In genomic region chr12:89768586-89769482, GRCh38 we compare ENCODE assay signal across 10 cellular contexts.
A peak's percentile ranks its signal among the peaks of the same experiment; 100 is the strongest.
DNase-seq lines count a peak whose midpoint lies in the region; ATAC-seq, FAIRE-seq and TF ChIP-seq lines count a peak whose summit lies in the region.
"Had no signal": no experiment of that assay in that cellular context is flagged by ENCODE, and none has a peak within 500 bp of the region (broad histone marks: within the 10 kb centered on the region; RNA-seq: fewer than 3 reads in every experiment).

No MANE protein-coding gene starts in this region.

- no peak for TF ChIP-seq CTCF in A549 (IDR thresholded peaks at IDR 0.05)

- peaks cover 18% of the 10 kb centered on the region for H3K4me1 ChIP-seq in A549
- H3K4me1 ChIP-seq: upper lobe of left lung had no signal

- peaks cover 7% of the 10 kb centered on the region; the same call in 2 of the 3 replicates for H3K9me3 ChIP-seq in A549
- H3K9me3 ChIP-seq: upper lobe of left lung had no signal

- peak overlapping the region; percentile 19 to 48 for H3K27ac Mint-ChIP-seq in T-cell

- peak; percentile 60 to 75; a peak in 2 of 5 replicates for TF ChIP-seq EP300 in A549 (IDR thresholded peaks at IDR 0.05)

- peak overlapping the region; percentile 27; the same call in 1 of the 3 replicates for H3K4me2 ChIP-seq in A549

- TF ChIP-seq RAD21 in A549 (conservative IDR thresholded peaks at IDR 0.05 in 1 of 2, IDR thresholded peaks at IDR 0.05 in 1 of 2) = 0 out of 5 replicates have a peak, but pooled peaks of 1 of the 2 experiments have one; percentile 34

- H3K4me1 Mint-ChIP-seq in T-cell = peaks cover 19 to 58% (median 34%) of the 10 kb centered on the region in 3 donors
- H3K4me1 Mint-ChIP-seq: neural crest cell had no signal

- ATAC-seq in A549 = peak; percentile 88 to 96
- ATAC-seq in T-cell (replicated peaks in 1 of 4) = no peak
- no peak for ATAC-seq in GM18502 (IDR thresholded peaks at IDR 0.05; ENCODE audit: poor library complexity, unreplicated experiment)
- no peak for ATAC-seq in HG02973 (IDR thresholded peaks at IDR 0.05; ENCODE audit: unreplicated experiment)

- CTCF ChIA-PET in A549 (lab: Yijun Ruan, JAX) (interaction anchor here (0.6 to 1.2 kb wide), 2 partner anchors 59 to 224 kb away, joined by 3 to 5 read pairs; no protein-coding TSS in a partner anchor), T-cell (lab: Charles Lee) (interaction anchor here in 1 of 2 donors (0.5 kb wide), 1 partner anchor 174 kb away, joined by 4 read pairs; no protein-coding TSS in a partner anchor)

- DNase-seq in A549 (ENCODE audit: low read depth in 1 of 2, low spot score in 1 of 2) = peak; percentile 18 to 78
- peak; percentile 90 for DNase-seq in H4 (ENCODE audit: low spot score)
- DNase-seq in T-cell = peak in 1 of 34 experiments; percentile 18
- peak; percentile 54 for DNase-seq in hepatic stellate cell (ENCODE audit: low spot score)
- no peak for DNase-seq in inferior parietal cortex (ENCODE audit: extremely low spot score)
- no peak for DNase-seq in NCI-H2029 (lab: John Stamatoyannopoulos, UW)

- peak overlapping the region; percentile 42 to 79 for H3K27ac ChIP-seq in A549
- H3K27ac ChIP-seq: upper lobe of left lung had no signal

- peaks cover 5 to 10% (median 5%) of the 10 kb centered on the region in 3 donors for H3K9me3 Mint-ChIP-seq in T-cell
- H3K9me3 Mint-ChIP-seq: neural crest cell had no signal

- H3K4me3 Mint-ChIP-seq in T-cell = no peak overlapping the region
- H3K4me3 Mint-ChIP-seq: neural crest cell had no signal

- no peak overlapping the region for H3K4me3 ChIP-seq in A549
- H3K4me3 ChIP-seq: upper lobe of left lung had no signal

- no peaks in the 10 kb centered on the region for H3K27me3 Mint-ChIP-seq in T-cell

- TF ChIP-seq POLR2A in A549 (IDR thresholded peaks at IDR 0.05; ENCODE audit: low read length) = no peak

- 19% methylated on average over 3 of the region's 3 CpGs for WGBS in A549 (ENCODE audit: missing lambda C conversion rate)

- POLR2A ChIA-PET in A549 (lab: Yijun Ruan, JAX) = interaction anchor here (0.8 to 1.0 kb wide), 2 partner anchors 12 to 164 kb away, joined by 3 read pairs; no protein-coding TSS in a partner anchor
- POLR2A ChIA-PET in T-cell (lab: Charles Lee) = no interaction called here

- H3K36me3 Mint-ChIP-seq in T-cell = peaks cover 5% of the 10 kb centered on the region

- no peak for FAIRE-seq in A549 (lab: Jason Lieb, UNC)

TF ChIP-seq in A549, 52 proteins besides CTCF, POLR2A, EP300 and RAD21 (continues in another document):
- no peak for TF ChIP-seq SREBF2 (IDR thresholded peaks at IDR 0.05)
- no peak for TF ChIP-seq NFE2L2 (conservative IDR thresholded peaks at IDR 0.05; ENCODE audit: low read length)
- no peak for TF ChIP-seq HMGXB4 (CRISPR knock-in tag; IDR thresholded peaks at IDR 0.05; ENCODE audit: borderline replicate concordance)
- TF ChIP-seq CHD2 (IDR thresholded peaks at IDR 0.05; ENCODE audit: low read length, partially characterized antibody) = no peak
- peak; percentile 59; the same call in 1 of the 2 replicates for TF ChIP-seq HES2 (IDR thresholded peaks at IDR 0.05)
- TF ChIP-seq ESRRA (IDR thresholded peaks at IDR 0.05; ENCODE audit: borderline replicate concordance, low read length) = no peak
- TF ChIP-seq GATA3 (IDR thresholded peaks at IDR 0.05; ENCODE audit: borderline replicate concordance) = peak; percentile 84
- no peak for TF ChIP-seq ZNF302 (CRISPR knock-in tag; IDR thresholded peaks at IDR 0.05)
- TF ChIP-seq KDM5A (IDR thresholded peaks at IDR 0.05) = no peak
- TF ChIP-seq FOSB (CRISPR knock-in tag; IDR thresholded peaks at IDR 0.05) = no peak
- no peak for TF ChIP-seq ATOH8 (CRISPR knock-in tag; IDR thresholded peaks at IDR 0.05; ENCODE audit: low read depth)
- TF ChIP-seq ZSCAN20 (CRISPR knock-in tag; IDR thresholded peaks at IDR 0.05) = no peak
- TF ChIP-seq ZFP36 (IDR thresholded peaks at IDR 0.05; ENCODE audit: borderline replicate concordance, partially characterized antibody) = no peak
- no peak for TF ChIP-seq TFCP2L1 (CRISPR knock-in tag; IDR thresholded peaks at IDR 0.05)
- TF ChIP-seq, protein P1, sequence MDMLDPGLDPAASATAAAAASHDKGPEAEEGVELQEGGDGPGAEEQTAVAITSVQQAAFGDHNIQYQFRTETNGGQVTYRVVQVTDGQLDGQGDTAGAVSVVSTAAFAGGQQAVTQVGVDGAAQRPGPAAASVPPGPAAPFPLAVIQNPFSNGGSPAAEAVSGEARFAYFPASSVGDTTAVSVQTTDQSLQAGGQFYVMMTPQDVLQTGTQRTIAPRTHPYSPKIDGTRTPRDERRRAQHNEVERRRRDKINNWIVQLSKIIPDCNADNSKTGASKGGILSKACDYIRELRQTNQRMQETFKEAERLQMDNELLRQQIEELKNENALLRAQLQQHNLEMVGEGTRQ (IDR thresholded peaks at IDR 0.05) = no peak
- TF ChIP-seq MAZ (IDR thresholded peaks at IDR 0.05; ENCODE audit: borderline replicate concordance, low read depth, low read length) = no peak
- no peak for TF ChIP-seq CHD4 (IDR thresholded peaks at IDR 0.05; ENCODE audit: borderline replicate concordance)
- TF ChIP-seq JUN (IDR thresholded peaks at IDR 0.05) = peak in 1 of 2 experiments; percentile 62; a peak in 3 of 5 replicates
- peak; percentile 96 for TF ChIP-seq JUNB (IDR thresholded peaks at IDR 0.05)
- TF ChIP-seq CBX2 (IDR thresholded peaks at IDR 0.05; ENCODE audit: borderline replicate concordance, low read depth) = no peak
- TF ChIP-seq MAX (IDR thresholded peaks at IDR 0.05) = no peak
- no peak for TF ChIP-seq RARB (CRISPR knock-in tag; IDR thresholded peaks at IDR 0.05)
- peak; percentile 38; the same call in 2 of the 3 replicates for TF ChIP-seq SMC3 (IDR thresholded peaks at IDR 0.05)
- no peak for TF ChIP-seq KDM1A (IDR thresholded peaks at IDR 0.05; ENCODE audit: low read depth)
- peak; percentile 65 to 89; a peak in 3 of 4 replicates for TF ChIP-seq CEBPB (IDR thresholded peaks at IDR 0.05)
- TF ChIP-seq HDAC2 (IDR thresholded peaks at IDR 0.05) = no peak
- TF ChIP-seq PHF8 (IDR thresholded peaks at IDR 0.05; ENCODE audit: borderline replicate concordance, low read depth) = no peak
- TF ChIP-seq POLR2AphosphoS2 (conservative IDR thresholded peaks at IDR 0.05; ENCODE audit: low read length) = no peak
- TF ChIP-seq HOXB5 (CRISPR knock-in tag; IDR thresholded peaks at IDR 0.05) = no peak
- TF ChIP-seq FOSL2 (IDR thresholded peaks at IDR 0.05) = peak; percentile 83
- peak; percentile 85 for TF ChIP-seq FOSL2 (CRISPR knock-in tag; IDR thresholded peaks at IDR 0.05)
- TF ChIP-seq ELK1 (IDR thresholded peaks at IDR 0.05; ENCODE audit: low read depth, low read length) = no peak
- TF ChIP-seq EHF (CRISPR knock-in tag; IDR thresholded peaks at IDR 0.05) = no peak
- TF ChIP-seq MAFK (IDR thresholded peaks at IDR 0.05; ENCODE audit: partially characterized antibody) = no peak
- TF ChIP-seq HOXB13 (CRISPR knock-in tag; IDR thresholded peaks at IDR 0.05; ENCODE audit: low read depth) = no peak
- TF ChIP-seq ZC3H11A (IDR thresholded peaks at IDR 0.05) = no peak
- no peak for TF ChIP-seq HOXA7 (CRISPR knock-in tag; IDR thresholded peaks at IDR 0.05)
- TF ChIP-seq BHLHE40 (IDR thresholded peaks at IDR 0.05; ENCODE audit: low read depth, low read length) = no peak
- no peak for TF ChIP-seq MYC (IDR thresholded peaks at IDR 0.05; ENCODE audit: borderline replicate concordance, low read length)
- no peak for TF ChIP-seq HEYL (CRISPR knock-in tag; IDR thresholded peaks at IDR 0.05)

Comparison
In these comparisons a context has a peak if more than half of its experiments do, and no peak if none do; other contexts are left out.
1. ATAC-seq: peak in A549 (2 of 2); none in T-cell (0 of 4), GM18502 (single experiment) and HG02973 (single experiment).
2. DNase-seq: peak in A549 (2 of 2), H4 (single experiment) and hepatic stellate cell (single experiment); none in inferior parietal cortex (single experiment) and NCI-H2029 (single experiment).